ENCODE assay signal across 8 cellular contexts in genomic region chr9:31119882-31120481, GRCh38.
DNase-seq lines count a peak whose midpoint lies in the region; ATAC-seq and TF ChIP-seq lines count a peak whose summit lies in the region.

No MANE protein-coding gene starts in this region.

- intact Hi-C loops in posterior vena cava (cut with DNase I) = no loop called here

- in situ Hi-C loops in KBM-7 (cut with MboI; ENCODE audit: low pct_unique_long_range_greater_than_20kb, low sequenced_read_pairs) = no loop called here

- ATAC-seq in GM21515 (IDR thresholded peaks at IDR 0.05; ENCODE audit: unreplicated experiment) = peak; percentile 67

- peak; percentile 73 for TF ChIP-seq CTCF in epithelial cell of esophagus (IDR thresholded peaks at IDR 0.05; ENCODE audit: insufficient read depth, low read depth, low read length, missing control alignments)

- DNase-seq in GM03348 (ENCODE audit: low spot score) (peak; percentile 18), KBM-7 (peak; percentile 20), T-helper 9 cell (peak; percentile 15), epithelial cell of esophagus (ENCODE audit: low read depth) (peak; percentile 69), pons (ENCODE audit: low spot score) (peak; percentile 31), posterior vena cava (ENCODE audit: low spot score) (no peak), ecto neural progenitor cell (ENCODE audit: low spot score) (no peak)

- H3K4me3 ChIP-seq in epithelial cell of esophagus (ENCODE audit: low read length) = no peak overlapping the region

Comparison
In these comparisons a context has a peak if more than half of its experiments do, and no peak if none do; other contexts are left out.
1. DNase-seq: peak in GM03348 (single experiment), KBM-7 (single experiment), T-helper 9 cell (single experiment), epithelial cell of esophagus (single experiment) and pons (single experiment); none in posterior vena cava (single experiment) and ecto neural progenitor cell (single experiment).